Comparison of ENCODE assay signal across 16 cellular contexts in the genomic region with DNA sequence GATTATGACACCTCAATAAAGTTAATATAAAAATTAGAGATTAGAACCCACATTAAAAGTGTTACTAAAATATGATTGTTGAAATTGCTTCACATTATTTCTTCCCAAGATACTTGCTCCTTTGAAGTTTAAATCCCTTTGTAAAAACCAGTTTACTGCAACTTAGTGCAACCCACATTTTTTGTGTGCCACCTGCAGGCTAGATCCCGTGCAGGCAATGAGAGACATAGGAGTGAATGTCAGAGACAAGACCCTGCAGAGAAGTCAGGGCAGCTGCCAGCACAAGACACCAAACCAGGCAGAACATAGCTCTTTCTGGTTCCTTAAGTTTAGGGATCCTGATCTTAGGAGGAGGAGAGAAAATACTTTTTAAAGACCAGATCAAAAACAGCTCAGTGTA.
A peak's percentile ranks its signal among the peaks of the same experiment; 100 is the strongest.
DNase-seq lines count a peak whose midpoint lies in the region; TF ChIP-seq lines count a peak whose summit lies in the region.
"Had no signal": no experiment of that assay in that cellular context is flagged by ENCODE, and none has a peak within 500 bp of the region (broad histone marks: within the 10 kb centered on the region; RNA-seq: fewer than 3 reads in every experiment).

No MANE protein-coding gene starts in this region.

- H3K4me2 ChIP-seq in mammary epithelial cell (ENCODE audit: insufficient read depth, low read depth, low read length) (no peak overlapping the region), Loucy (ENCODE audit: low read depth, low read length, poor library complexity, severe bottlenecking) (no peak overlapping the region)

- dilution Hi-C loops in mammary epithelial cell (cut with HindIII; ENCODE audit: low sequenced_read_pairs) = no loop called here

- H3K9me3 Mint-ChIP-seq in MCF 10A (ENCODE audit: unreplicated experiment) = no peaks in the 10 kb centered on the region
- H3K9me3 Mint-ChIP-seq in endodermal cell = no peaks in the 10 kb centered on the region

- no peak overlapping the region for H3K27ac ChIP-seq in mammary epithelial cell (ENCODE audit: insufficient read depth, low read depth, low read length)
- H3K27ac ChIP-seq in endodermal cell (ENCODE audit: low read depth, low read length) = no peak overlapping the region
- H3K27ac ChIP-seq: RWPE1, SJCRH30 had no signal

- H3K4me1 ChIP-seq in mammary epithelial cell (ENCODE audit: insufficient read depth, low read length) (peaks cover 12% of the 10 kb centered on the region), Loucy (ENCODE audit: insufficient read depth, low read length, poor library complexity, severe bottlenecking) (no peaks in the 10 kb centered on the region), endodermal cell (ENCODE audit: control insufficient read depth, insufficient read depth, low read length) (peaks cover 20% of the 10 kb centered on the region)
- H3K4me1 ChIP-seq: SJCRH30 had no signal

- H3K79me2 ChIP-seq in mammary epithelial cell (ENCODE audit: insufficient read depth, low read length) (no peaks in the 10 kb centered on the region), Loucy (ENCODE audit: insufficient read depth, low read length) (no peaks in the 10 kb centered on the region)

- H3K4me3 Mint-ChIP-seq in MCF 10A (ENCODE audit: unreplicated experiment) = no peak overlapping the region
- H3K4me3 Mint-ChIP-seq in endodermal cell = no peak overlapping the region

- H3K36me3 ChIP-seq in mammary epithelial cell (ENCODE audit: insufficient read depth, low read length) (no peaks in the 10 kb centered on the region), Loucy (ENCODE audit: insufficient read depth, low read length) (no peaks in the 10 kb centered on the region), endodermal cell (ENCODE audit: control insufficient read depth, insufficient read depth, low read length) (no peaks in the 10 kb centered on the region)
- H3K36me3 ChIP-seq: MG63, SJCRH30 had no signal

- peaks cover 20% of the 10 kb centered on the region for H3K4me1 Mint-ChIP-seq in MCF 10A (ENCODE audit: insufficient read depth, unreplicated experiment)
- H3K4me1 Mint-ChIP-seq in endodermal cell = peaks cover 27% of the 10 kb centered on the region

- H3K9ac ChIP-seq in mammary epithelial cell (ENCODE audit: insufficient read depth, low read length) = no peak overlapping the region
- H3K9ac ChIP-seq in Loucy (ENCODE audit: low read depth, low read length, poor library complexity, severe bottlenecking) = no peak overlapping the region
- H3K9ac ChIP-seq in endodermal cell (ENCODE audit: extremely low read depth, low read length, poor library complexity, severe bottlenecking) = no peak overlapping the region

- no peak overlapping the region for H2AFZ ChIP-seq in mammary epithelial cell (ENCODE audit: low read depth, low read length)
- H2AFZ ChIP-seq in Loucy (ENCODE audit: low read length) = no peak overlapping the region

- H4K20me1 ChIP-seq in mammary epithelial cell (ENCODE audit: insufficient read depth, low read length) (no peaks in the 10 kb centered on the region), Loucy (ENCODE audit: insufficient read depth, low read length, poor library complexity, severe bottlenecking) (no peaks in the 10 kb centered on the region)

- H3K4me3 ChIP-seq in mammary epithelial cell (replicated peaks in 1 of 3; ENCODE audit: insufficient read depth in 1 of 3, low read depth in 2 of 3, low read length in 3 of 3) (no peak overlapping the region), Loucy (ENCODE audit: low read length, poor library complexity, severe bottlenecking) (no peak overlapping the region), endodermal cell (ENCODE audit: low read length) (no peak overlapping the region), retinal pigment epithelial cell (ENCODE audit: low read length) (no peak overlapping the region)
- H3K4me3 ChIP-seq: MG63, SJCRH30 had no signal

- POLR2A ChIA-PET in MCF 10A (lab: Yijun Ruan, JAX) = interaction anchor here (1.4 to 1.8 kb wide), 2 partner anchors 8 to 26 kb away, joined by 4 to 5 read pairs; no protein-coding TSS in a partner anchor

- H3K27me3 Mint-ChIP-seq in MCF 10A (ENCODE audit: insufficient read depth, unreplicated experiment) = peaks cover 17% of the 10 kb centered on the region
- H3K27me3 Mint-ChIP-seq in endodermal cell (ENCODE audit: insufficient read depth) = no peaks in the 10 kb centered on the region

- BruUV-seq in MCF 10A (replicated peaks; lab: Mats Ljungman, UMichigan) (no TSS peak), mammary epithelial cell (replicated peaks; lab: Mats Ljungman, UMichigan) (no TSS peak)

- DNase-seq in MCF 10A (ENCODE audit: unreplicated experiment) (no peak), mammary epithelial cell (no peak), endodermal cell (no peak), retinal pigment epithelial cell (ENCODE audit: low read depth) (no peak)
- no peak for DNase-seq in activated naive CD4-positive, alpha-beta T cell treated with Interleukin-2 at 50 U/mL for 16 hours
- DNase-seq in activated T-cell treated with anti-CD3 and anti-CD28 coated beads, Interleukin-2, amount 50 U/mL, for 1 hour = no peak
- DNase-seq in activated naive CD4-positive, alpha-beta T cell (lab: John Stamatoyannopoulos, UW) = no peak
- DNase-seq: DMS153, HCEC 1CT, MG63, NCI-H187, NCI-H526 treated with DMSO at 0.1 percent for 48 hours, SJCRH30, SW 1271 had no signal

- TF ChIP-seq CTCF in MCF 10A (IDR thresholded peaks at IDR 0.05; ENCODE audit: unreplicated experiment) (peak; percentile 16), mammary epithelial cell (conservative IDR thresholded peaks at IDR 0.05 in 1 of 2, IDR thresholded peaks at IDR 0.05 in 1 of 2; ENCODE audit: extremely low read depth in 1 of 2, insufficient read depth in 1 of 2, low read depth in 1 of 2, low read length in 2 of 2) (peak in 1 of 2 donors; percentile 22), Loucy (conservative IDR thresholded peaks at IDR 0.05; ENCODE audit: low read length) (0 out of 2 replicates have a peak, but pooled peaks have one; percentile 20), endodermal cell (conservative IDR thresholded peaks at IDR 0.05) (peak; percentile 51), retinal pigment epithelial cell (conservative IDR thresholded peaks at IDR 0.05; ENCODE audit: low read depth, low read length) (peak; percentile 14)

- no peaks in the 10 kb centered on the region for H3K9me2 ChIP-seq in Loucy (replicated peaks; ENCODE audit: low read depth, low read length)

- intact Hi-C loops in MCF 10A (cut with micrococcal nuclease) (no loop called here), mammary epithelial cell (cut with micrococcal nuclease) (loop anchor here (5.0 kb wide), 1 partner anchor 89 kb away; no protein-coding TSS in a partner anchor)

- CTCF ChIA-PET in MCF 10A (lab: Yijun Ruan, JAX) = interaction anchor here (0.5 to 1.7 kb wide), 4 partner anchors 64 to 961 kb away, joined by 3 to 4 read pairs (median 3); no protein-coding TSS in a partner anchor
- CTCF ChIA-PET in mammary epithelial cell (lab: Charles Lee; ENCODE audit: low non-redundant PET) = no interaction called here

- H3K27me3 ChIP-seq in mammary epithelial cell (ENCODE audit: insufficient read depth, low read length) (peaks cover 30% of the 10 kb centered on the region), Loucy (ENCODE audit: insufficient read depth, low read length, poor library complexity, severe bottlenecking) (no peaks in the 10 kb centered on the region), endodermal cell (ENCODE audit: control insufficient read depth, insufficient read depth, low read length, poor library complexity, severe bottlenecking) (no peaks in the 10 kb centered on the region)
- H3K27me3 ChIP-seq: MG63, SJCRH30 had no signal

- no peaks in the 10 kb centered on the region for H3K36me3 Mint-ChIP-seq in MCF 10A (ENCODE audit: insufficient read depth, unreplicated experiment)
- no peaks in the 10 kb centered on the region for H3K36me3 Mint-ChIP-seq in endodermal cell (ENCODE audit: low read depth)

- in situ Hi-C loops in mammary epithelial cell (cut with MboI; ENCODE audit: low sequenced_read_pairs in 2 of 2) = no loop called here

- 67% methylated on average over 1 of the region's 1 CpG for WGBS in mammary epithelial cell (ENCODE audit: low coverage, missing lambda C conversion rate)
- WGBS in endodermal cell (ENCODE audit: insufficient coverage in 1 of 2, insufficient read length in 1 of 2), 2 experiments = 33 to 63% methylated on average over 1 of the region's 1 CpG

- H3K27ac Mint-ChIP-seq in MCF 10A (ENCODE audit: low read depth, unreplicated experiment) (no peak overlapping the region), endodermal cell (no peak overlapping the region)

- no peaks in the 10 kb centered on the region for H3K9me3 ChIP-seq in mammary epithelial cell (replicated peaks; ENCODE audit: insufficient read depth, low read length)
- H3K9me3 ChIP-seq in Loucy (ENCODE audit: insufficient read depth, low read depth, low read length) = no peaks in the 10 kb centered on the region
- H3K9me3 ChIP-seq in endodermal cell (ENCODE audit: control insufficient read depth, low read length) = no peaks in the 10 kb centered on the region
- H3K9me3 ChIP-seq: MG63, SJCRH30 had no signal

- no peaks in the 10 kb centered on the region for H3F3A ChIP-seq in Loucy (ENCODE audit: low read depth)
